ENCODE assay signal across 18 cellular contexts in genomic region chr13:107276936-107277335, GRCh38.
"Had no signal": no experiment of that assay in that cellular context is flagged by ENCODE, and none has a peak within 500 bp of the region (broad histone marks: within the 10 kb centered on the region; RNA-seq: fewer than 3 reads in every experiment).

No MANE protein-coding gene starts in this region.

- H3K27ac Mint-ChIP-seq: activated CD4-positive, alpha-beta memory T cell treated with anti-CD3 and anti-CD28 coated beads for 36 hours; activated naive CD4-positive, alpha-beta T cell treated with anti-CD3 and anti-CD28 coated beads, Interleukin-2, amount 10 ng/mL, durations not matched to agents 7 days and 5 days; memory B cell; natural killer cell treated with Interleukin-12 subunit alpha and Interleukin-12 subunit beta and Interleukin-15 and Interleukin-18, amount 100 ng/mL, for 72 hours; stimulated activated naive B cell treated with anti-CD40 and anti-IgM and Interleukin-4, amounts not matched to agents 10 μg/mL and 1 μg/mL and 100 μg/mL, for 72 hours had no signal

- H3K27me3 Mint-ChIP-seq: activated CD4-positive, alpha-beta memory T cell treated with anti-CD3 and anti-CD28 coated beads for 36 hours; activated naive CD4-positive, alpha-beta T cell treated with anti-CD3 and anti-CD28 coated beads, Interleukin-2, amount 10 ng/mL, durations not matched to agents 7 days and 5 days; memory B cell; natural killer cell treated with Interleukin-12 subunit alpha and Interleukin-12 subunit beta and Interleukin-15 and Interleukin-18, amount 100 ng/mL, for 72 hours; stimulated activated naive B cell treated with anti-CD40 and anti-IgM and Interleukin-4, amounts not matched to agents 10 μg/mL and 1 μg/mL and 100 μg/mL, for 72 hours had no signal

- H3K27me3 ChIP-seq: ascending aorta, gastrocnemius medialis, ovary, transverse colon had no signal

- H3K4me1 Mint-ChIP-seq: activated naive CD4-positive, alpha-beta T cell treated with anti-CD3 and anti-CD28 coated beads, Interleukin-2, amount 10 ng/mL, durations not matched to agents 7 days and 5 days; memory B cell; stimulated activated naive B cell treated with anti-CD40 and anti-IgM and Interleukin-4, amounts not matched to agents 10 μg/mL and 1 μg/mL and 100 μg/mL, for 72 hours had no signal

- H3K9me3 ChIP-seq: ascending aorta, gastrocnemius medialis, ovary, prostate gland, transverse colon had no signal

- H3K27ac ChIP-seq: ascending aorta, coronary artery, gastrocnemius medialis, ovary, prostate gland, transverse colon had no signal

- H3K36me3 ChIP-seq: ascending aorta, gastrocnemius medialis, ovary, prostate gland, transverse colon had no signal

- H3K4me1 ChIP-seq: ascending aorta, gastrocnemius medialis, prostate gland, transverse colon had no signal

- DNase-seq: activated CD4-positive, alpha-beta memory T cell treated with anti-CD3 and anti-CD28 coated beads for 36 hours; activated CD4-positive, alpha-beta T cell treated with anti-CD3 and anti-CD28 coated beads for 48 hours; activated effector memory CD4-positive, alpha-beta T cell treated with anti-CD3 and anti-CD28 coated beads, Interleukin-2, amount 50 U/mL, for 16 hours; activated naive CD4-positive, alpha-beta T cell treated with anti-CD3 and anti-CD28 coated beads, Interleukin-2, amount 10 ng/mL, durations not matched to agents 7 days and 5 days; gastrocnemius medialis; hippocampal formation; left cardiac atrium; ovary; stimulated activated CD4-positive, alpha-beta T cell treated with anti-CD3 and anti-CD28 coated beads, Interleukin-2, amount 100 ng/mL, for 48 hours; stimulated activated CD8-positive, alpha-beta memory T cell treated with anti-CD3 and anti-CD28 coated beads, Interleukin-4, amount 100 ng/mL, for 48 hours; stimulated activated naive B cell treated with anti-CD40 and anti-IgM and Interleukin-4, amounts not matched to agents 10 μg/mL and 1 μg/mL and 100 μg/mL, for 72 hours; T-helper 2 cell; transverse colon had no signal

- H3K4me3 Mint-ChIP-seq: activated CD4-positive, alpha-beta memory T cell treated with anti-CD3 and anti-CD28 coated beads for 36 hours; activated naive CD4-positive, alpha-beta T cell treated with anti-CD3 and anti-CD28 coated beads, Interleukin-2, amount 10 ng/mL, durations not matched to agents 7 days and 5 days; memory B cell; natural killer cell treated with Interleukin-12 subunit alpha and Interleukin-12 subunit beta and Interleukin-15 and Interleukin-18, amount 100 ng/mL, for 72 hours; stimulated activated naive B cell treated with anti-CD40 and anti-IgM and Interleukin-4, amounts not matched to agents 10 μg/mL and 1 μg/mL and 100 μg/mL, for 72 hours had no signal

- ATAC-seq: gastrocnemius medialis; left cardiac atrium; natural killer cell treated with Interleukin-12 subunit alpha and Interleukin-12 subunit beta and Interleukin-15 and Interleukin-18, amount 100 ng/mL, for 72 hours; stimulated activated naive B cell treated with anti-CD40 and anti-IgM and Interleukin-4, amounts not matched to agents 10 μg/mL and 1 μg/mL and 100 μg/mL, for 72 hours had no signal

- H3K36me3 Mint-ChIP-seq: activated CD4-positive, alpha-beta memory T cell treated with anti-CD3 and anti-CD28 coated beads for 36 hours; activated naive CD4-positive, alpha-beta T cell treated with anti-CD3 and anti-CD28 coated beads, Interleukin-2, amount 10 ng/mL, durations not matched to agents 7 days and 5 days; memory B cell; natural killer cell treated with Interleukin-12 subunit alpha and Interleukin-12 subunit beta and Interleukin-15 and Interleukin-18, amount 100 ng/mL, for 72 hours; stimulated activated naive B cell treated with anti-CD40 and anti-IgM and Interleukin-4, amounts not matched to agents 10 μg/mL and 1 μg/mL and 100 μg/mL, for 72 hours had no signal

- H3K9me3 Mint-ChIP-seq: activated CD4-positive, alpha-beta memory T cell treated with anti-CD3 and anti-CD28 coated beads for 36 hours; activated naive CD4-positive, alpha-beta T cell treated with anti-CD3 and anti-CD28 coated beads, Interleukin-2, amount 10 ng/mL, durations not matched to agents 7 days and 5 days had no signal

- H3K4me3 ChIP-seq: ascending aorta, coronary artery, gastrocnemius medialis, ovary, prostate gland, transverse colon had no signal
